11 cellular contexts compared by ENCODE assay signal in genomic region chr19:17861542-17862402, GRCh38. TPM values are rescaled to one million over a fixed set of nuclear protein-coding genes. Genes with fewer than 3 reads are reported as not detected.
DNase-seq lines count a peak whose midpoint lies in the region; ATAC-seq and TF ChIP-seq lines count a peak whose summit lies in the region.
"Had no signal": no experiment of that assay in that cellular context is flagged by ENCODE, and none has a peak within 500 bp of the region (broad histone marks: within the 10 kb centered on the region; RNA-seq: fewer than 3 reads in every experiment).

No MANE protein-coding gene starts in this region.

- H3K27ac ChIP-seq in OCI-LY1 (ENCODE audit: low read depth, low read length, poor library complexity, severe bottlenecking): no peak overlapping the region
- peak overlapping the region; percentile 19 for H3K27ac ChIP-seq in osteoblast (ENCODE audit: low read depth, low read length)
- H3K27ac ChIP-seq: parathyroid adenoma had no signal

- H3K27me3 ChIP-seq in OCI-LY1 (ENCODE audit: insufficient read depth, low read length) (no peaks in the 10 kb centered on the region), osteoblast (ENCODE audit: insufficient read depth, low read length) (no peaks in the 10 kb centered on the region)

- ATAC-seq in effector memory CD8-positive, alpha-beta T cell (replicated peaks): no peak
- ATAC-seq in GM18502 (IDR thresholded peaks at IDR 0.05; ENCODE audit: poor library complexity, unreplicated experiment): no peak

- TF ChIP-seq CTCF in GM12865 (IDR thresholded peaks at IDR 0.05; ENCODE audit: insufficient read depth, low read depth, low read length, missing control alignments) (no peak), OCI-LY1 (IDR thresholded peaks at IDR 0.05; ENCODE audit: low read length) (no peak), osteoblast (IDR thresholded peaks at IDR 0.05; ENCODE audit: extremely low read depth, low read depth, low read length) (no peak)

- H3K9me3 Mint-ChIP-seq in effector memory CD8-positive, alpha-beta T cell: no peaks in the 10 kb centered on the region

- H3K4me1 ChIP-seq in OCI-LY1 (ENCODE audit: insufficient read depth, low read length, severe bottlenecking) (peaks cover 25% of the 10 kb centered on the region), osteoblast (ENCODE audit: insufficient read depth, low read length) (peaks cover 16% of the 10 kb centered on the region)

- H4K20me1 ChIP-seq in OCI-LY1 (ENCODE audit: insufficient read depth, low read length) (no peaks in the 10 kb centered on the region), osteoblast (ENCODE audit: insufficient read depth, low read length) (peaks cover 49% of the 10 kb centered on the region)

- peak overlapping the region; percentile 89 to 92 for H3K27ac Mint-ChIP-seq in effector memory CD8-positive, alpha-beta T cell

- H3K79me2 ChIP-seq in OCI-LY1 (ENCODE audit: insufficient read depth, low read length) (peaks cover 19% of the 10 kb centered on the region), osteoblast (ENCODE audit: insufficient read depth, low read length) (peaks cover 34% of the 10 kb centered on the region)

- peaks cover 19 to 25% of the 10 kb centered on the region in 2 donors for H3K4me1 Mint-ChIP-seq in effector memory CD8-positive, alpha-beta T cell (ENCODE audit: low read depth in 2 of 2)

- H3F3A ChIP-seq in OCI-LY1 (ENCODE audit: insufficient read depth, low read length): 0 out of 2 replicates have a peak, but pooled peaks cover 6% of the 10 kb centered on the region

- H3K4me3 Mint-ChIP-seq in effector memory CD8-positive, alpha-beta T cell: peak overlapping the region; percentile 87 to 93

- H3K9me3 ChIP-seq in OCI-LY1 (ENCODE audit: low read length) (no peaks in the 10 kb centered on the region), osteoblast (ENCODE audit: low read depth, low read length) (no peaks in the 10 kb centered on the region)

- H3K27me3 Mint-ChIP-seq in effector memory CD8-positive, alpha-beta T cell: no peaks in the 10 kb centered on the region

- H3K4me2 ChIP-seq in OCI-LY1 (ENCODE audit: low read length) (peak overlapping the region; percentile 87), osteoblast (ENCODE audit: insufficient read depth, low read length) (peak overlapping the region; percentile 87)

- peak overlapping the region; percentile 90 for H3K9ac ChIP-seq in OCI-LY1 (ENCODE audit: low read length)
- H3K9ac ChIP-seq: parathyroid adenoma had no signal

- no peak for DNase-seq in GM12865 (ENCODE audit: low read depth)
- DNase-seq in effector memory CD8-positive, alpha-beta T cell: no peak
- peak; percentile 52 for DNase-seq in osteoblast (ENCODE audit: insufficient read length, low spot score, missing footprints)
- no peak for DNase-seq in posterior vena cava (ENCODE audit: low spot score)
- DNase-seq in COR-L47 (lab: John Stamatoyannopoulos, UW): no peak
- DNase-seq in NCI-H2107 treated with DMSO at 0.1 percent for 48 hours (lab: John Stamatoyannopoulos, UW; ENCODE audit: unreplicated experiment): no peak
- DNase-seq: activated gamma-delta T cell treated with Interleukin-2 at 50 U/mL for 16 hours, NCI-H2029 treated with DMSO at 0.1 percent for 48 hours had no signal

- H3K36me3 ChIP-seq in OCI-LY1 (ENCODE audit: insufficient read depth, low read length) (peaks cover 58% of the 10 kb centered on the region), osteoblast (ENCODE audit: insufficient read depth, low read length) (peaks cover 36% of the 10 kb centered on the region)

- no peaks in the 10 kb centered on the region for H3K9me2 ChIP-seq in OCI-LY1 (ENCODE audit: low read depth, low read length)

- intact Hi-C loops in posterior vena cava (cut with DNase I): loop anchor here (5.0 to 10.0 kb wide), 3 partner anchors 76 to 136 kb away; no protein-coding TSS in a partner anchor

- H2AFZ ChIP-seq in OCI-LY1 (ENCODE audit: low read length): no peak overlapping the region
- no peak overlapping the region for H2AFZ ChIP-seq in osteoblast (ENCODE audit: low read length)
- H2AFZ ChIP-seq: parathyroid adenoma had no signal

- H3K36me3 Mint-ChIP-seq in effector memory CD8-positive, alpha-beta T cell (ENCODE audit: insufficient read depth): peaks cover 64% of the 10 kb centered on the region

- H3K4me3 ChIP-seq in GM12865 (ENCODE audit: low read depth, low read length) (peak overlapping the region; percentile 80), OCI-LY1 (ENCODE audit: low read depth, low read length, poor library complexity, severe bottlenecking) (peak overlapping the region; percentile 76), osteoblast (ENCODE audit: insufficient read depth, low read length) (peak overlapping the region; percentile 100)

RNA-seq across cellular contexts. Expression of gene RPL18A, which starts 2.1 kb away (rescaled TPM):
- total RNA-seq in osteoblast: 786 and 869 TPM in 2 replicates
- 1,000 to 10,000 TPM; 1,284 to 1,308 TPM for total RNA-seq in posterior vena cava

RNA-seq across cellular contexts. Expression of gene SLC5A5, which starts 10.0 kb away (rescaled TPM):
- under 0.01 TPM in 2 replicates for total RNA-seq in osteoblast
- total RNA-seq in posterior vena cava: not detected

RNA-seq across cellular contexts. Expression of gene JAK3, which starts 14.0 kb away (rescaled TPM):
- total RNA-seq in osteoblast (1.8 and 2.4 TPM in 2 replicates), posterior vena cava (1 to 10 TPM; 6.6 to 8.8 TPM)

RNA-seq across cellular contexts. Expression of gene INSL3, which starts 40.5 kb away (rescaled TPM):
- total RNA-seq in osteoblast: not detected in 2 replicates
- not detected for total RNA-seq in posterior vena cava
